In genomic region chr4:82043081-82043808, GRCh38 we compare ENCODE assay signal across 11 cellular contexts.
A peak's percentile ranks its signal among the peaks of the same experiment; 100 is the strongest.
DNase-seq lines count a peak whose midpoint lies in the region; ATAC-seq, FAIRE-seq and TF ChIP-seq lines count a peak whose summit lies in the region.
"Had no signal": no experiment of that assay in that cellular context is flagged by ENCODE, and none has a peak within 500 bp of the region (broad histone marks: within the 10 kb centered on the region; RNA-seq: fewer than 3 reads in every experiment).

No MANE protein-coding gene starts in this region.

- H3K9ac ChIP-seq in HUES64 (ENCODE audit: low read depth, low read length), result no peak overlapping the region

- no peak for ATAC-seq in GM18858 (IDR thresholded peaks at IDR 0.05; ENCODE audit: unreplicated experiment)
- ATAC-seq in sciatic nerve, result no peak

- WGBS in HUES64, result 11% methylated on average over 12 of the region's 12 CpGs
- 9 to 17% methylated on average over 10 to 12 of the region's 12 CpGs for WGBS in mesodermal cell (ENCODE audit: insufficient coverage in 2 of 2), 2 experiments

- no TSS peak for BruUV-seq in A673 (replicated peaks; lab: Mats Ljungman, UMichigan)

- H3K4me1 ChIP-seq in A673 (ENCODE audit: insufficient read depth, low read length, poor library complexity, severe bottlenecking), result no peaks in the 10 kb centered on the region
- peaks cover 12% of the 10 kb centered on the region for H3K4me1 ChIP-seq in HUES64 (ENCODE audit: insufficient read depth, low read length)
- H3K4me1 ChIP-seq in breast epithelium, result no peaks in the 10 kb centered on the region
- H3K4me1 ChIP-seq in mesodermal cell (ENCODE audit: control insufficient read depth, insufficient read depth, low read length, poor library complexity, severe bottlenecking), result peaks cover 7% of the 10 kb centered on the region

- DNase-seq in A673 (ENCODE audit: low spot score), result no peak
- no peak for DNase-seq in breast epithelium (ENCODE audit: low spot score in 2 of 2)
- DNase-seq in RCC 7860 (ENCODE audit: low spot score), result no peak
- no peak for DNase-seq in sciatic nerve (ENCODE audit: low spot score)
- DNase-seq in stimulated activated CD4-positive, alpha-beta T cell treated with anti-CD3 and anti-CD28 coated beads, Interleukin-15, amount 100 ng/mL, for 24 hours, result no peak
- DNase-seq: DND-41, Karpas-422 had no signal

- no peaks in the 10 kb centered on the region for H3K9me3 ChIP-seq in A673 (ENCODE audit: low read depth, low read length, poor library complexity, severe bottlenecking)
- H3K9me3 ChIP-seq in HUES64 (ENCODE audit: insufficient read depth, low read depth, low read length), result no peaks in the 10 kb centered on the region
- no peaks in the 10 kb centered on the region for H3K9me3 ChIP-seq in breast epithelium
- no peaks in the 10 kb centered on the region for H3K9me3 ChIP-seq in mesodermal cell (ENCODE audit: control insufficient read depth, low read length)
- H3K9me3 ChIP-seq: neutrophil had no signal

- intact Hi-C loops in A673 (cut with micrococcal nuclease; ENCODE audit: unreplicated experiment), result no loop called here
- intact Hi-C loops in breast epithelium (cut with DNase I; ENCODE audit: low total_unique reads), result no loop called here
- intact Hi-C loops in sciatic nerve (cut with DNase I), result no loop called here

- H3K27me3 ChIP-seq in A673 (replicated peaks; ENCODE audit: insufficient read depth, low read depth, low read length, poor library complexity) (no peaks in the 10 kb centered on the region), HUES64 (ENCODE audit: insufficient read depth, low read length) (peaks cover 52% of the 10 kb centered on the region), breast epithelium (no peaks in the 10 kb centered on the region)

- H3K4me3 ChIP-seq in A673 (ENCODE audit: low read depth, low read length, poor library complexity, severe bottlenecking), result peak overlapping the region; percentile 50
- H3K4me3 ChIP-seq in HUES64 (ENCODE audit: low read length), result peak overlapping the region; percentile 74
- peak overlapping the region; percentile 47 to 77 (median 61) for H3K4me3 ChIP-seq in breast epithelium
- peak overlapping the region; percentile 45 for H3K4me3 ChIP-seq in mesodermal cell (ENCODE audit: extremely low read depth, insufficient read depth, low read length, poor library complexity, severe bottlenecking)

- CTCF ChIA-PET in A673 (lab: Charles Lee), result no interaction called here

- no peak for TF ChIP-seq CTCF in A673 (conservative IDR thresholded peaks at IDR 0.05; ENCODE audit: low read depth, low read length)
- no peak for TF ChIP-seq CTCF in breast epithelium (IDR thresholded peaks at IDR 0.05)

- no peak overlapping the region for H3K27ac ChIP-seq in A673 (ENCODE audit: low read depth, low read length, poor library complexity, severe bottlenecking)
- H3K27ac ChIP-seq in HUES64 (ENCODE audit: low read depth, low read length), result no peak overlapping the region
- H3K27ac ChIP-seq in breast epithelium, result no peak overlapping the region
- H3K27ac ChIP-seq in mesodermal cell (ENCODE audit: low read depth, low read length, severe bottlenecking), result no peak overlapping the region
- H3K27ac ChIP-seq: neutrophil had no signal

- no peak for FAIRE-seq in RCC 7860 (lab: Jason Lieb, UNC)

- POLR2A ChIA-PET in A673 (lab: Charles Lee; ENCODE audit: low non-redundant PET), result no interaction called here

- H3K36me3 ChIP-seq in A673 (ENCODE audit: insufficient read depth, low read length, poor library complexity, severe bottlenecking) (no peaks in the 10 kb centered on the region), HUES64 (ENCODE audit: insufficient read depth, low read length) (no peaks in the 10 kb centered on the region), breast epithelium (no peaks in the 10 kb centered on the region), mesodermal cell (ENCODE audit: control insufficient read depth, insufficient read depth, low read length) (no peaks in the 10 kb centered on the region)
- H3K36me3 ChIP-seq: neutrophil had no signal

- TF ChIP-seq POLR2A in breast epithelium (IDR thresholded peaks at IDR 0.05), result no peak
